In genomic region chr11:71207996-71208774, GRCh38 we compare ENCODE assay signal across 19 cellular contexts. TPM values are rescaled to one million over a fixed set of nuclear protein-coding genes. Genes with fewer than 3 reads are reported as not detected.
"Had no signal": no experiment of that assay in that cellular context is flagged by ENCODE, and none has a peak within 500 bp of the region (broad histone marks: within the 10 kb centered on the region; RNA-seq: fewer than 3 reads in every experiment).

No MANE protein-coding gene starts in this region.

- H3K4me1 Mint-ChIP-seq: activated CD4-positive, alpha-beta T cell treated with anti-CD3 and anti-CD28 coated beads, Interleukin-2, amount 10 ng/mL, durations not matched to agents 7 days and 5 days; activated naive CD4-positive, alpha-beta T cell treated with anti-CD3 and anti-CD28 coated beads, Interleukin-2, amount 50 U/mL, for 24 hours had no signal

- H3K4me3 ChIP-seq: cardiac muscle cell, hepatocyte, ovary, tibial nerve, vagina had no signal

- H3K4me3 Mint-ChIP-seq: activated CD4-positive, alpha-beta T cell treated with anti-CD3 and anti-CD28 coated beads, Interleukin-2, amount 10 ng/mL, durations not matched to agents 7 days and 5 days; activated CD8-positive, alpha-beta T cell treated with anti-CD3 and anti-CD28 coated beads, Interleukin-2, amount 10 ng/mL, durations not matched to agents 7 days and 5 days; activated naive CD4-positive, alpha-beta T cell treated with anti-CD3 and anti-CD28 coated beads, Interleukin-2, amount 50 U/mL, for 24 hours; activated T-cell treated with anti-CD3 and anti-CD28 coated beads, Interleukin-2, amount 50 U/mL, for 24 hours; effector memory CD8-positive, alpha-beta T cell had no signal

- H3K27me3 Mint-ChIP-seq: activated CD4-positive, alpha-beta T cell treated with anti-CD3 and anti-CD28 coated beads, Interleukin-2, amount 10 ng/mL, durations not matched to agents 7 days and 5 days; activated naive CD4-positive, alpha-beta T cell treated with anti-CD3 and anti-CD28 coated beads, Interleukin-2, amount 50 U/mL, for 24 hours; activated T-cell treated with anti-CD3 and anti-CD28 coated beads, Interleukin-2, amount 50 U/mL, for 24 hours had no signal

- H3K27ac ChIP-seq: cardiac muscle cell, hepatocyte, ovary, tibial nerve, vagina had no signal

- H3K36me3 ChIP-seq: cardiac muscle cell, ovary, tibial nerve, vagina had no signal

- H3K9me3 Mint-ChIP-seq: activated CD4-positive, alpha-beta T cell treated with anti-CD3 and anti-CD28 coated beads, Interleukin-2, amount 10 ng/mL, durations not matched to agents 7 days and 5 days; activated naive CD4-positive, alpha-beta T cell treated with anti-CD3 and anti-CD28 coated beads, Interleukin-2, amount 50 U/mL, for 24 hours; activated T-cell treated with anti-CD3 and anti-CD28 coated beads, Interleukin-2, amount 50 U/mL, for 24 hours; activated T-helper 2 cell treated with anti-CD3 and anti-CD28 coated beads, Interferon-gamma antibody, Interleukin-2, Interleukin-4, amounts not matched to agents 10 μg/mL and 5 μg/mL and 100 μg/mL, durations not matched to agents 14 hours and 24 hours and 36 hours; effector memory CD8-positive, alpha-beta T cell had no signal

- H3K36me3 Mint-ChIP-seq: activated naive CD4-positive, alpha-beta T cell treated with anti-CD3 and anti-CD28 coated beads, Interleukin-2, amount 50 U/mL, for 24 hours had no signal

- ATAC-seq: activated CD4-positive, CD25-positive, alpha-beta regulatory T cell treated with anti-CD3 and anti-CD28 coated beads, Interleukin-2, amount 50 U/mL, for 24 hours; activated CD8-positive, alpha-beta T cell treated with anti-CD3 and anti-CD28 coated beads, Interleukin-2, amount 10 ng/mL, durations not matched to agents 7 days and 5 days; effector memory CD8-positive, alpha-beta T cell; SK-N-SH treated with all-trans-retinoic acid at 6 μM for 48 hours had no signal

- H3K27me3 ChIP-seq: cardiac muscle cell, hepatocyte, ovary, tibial nerve, vagina had no signal

- H3K9me3 ChIP-seq: ovary, vagina had no signal

- DNase-seq: activated CD4-positive, alpha-beta T cell treated with anti-CD3 and anti-CD28 coated beads, Interleukin-2, amount 10 ng/mL, durations not matched to agents 7 days and 5 days; activated CD8-positive, alpha-beta T cell treated with anti-CD3 and anti-CD28 coated beads, Interleukin-2, amount 10 ng/mL, durations not matched to agents 7 days and 5 days; activated T-cell treated with anti-CD3 and anti-CD28 coated beads, Interleukin-2, amount 50 U/mL, for 24 hours; effector memory CD8-positive, alpha-beta T cell; ovary; stimulated activated CD4-positive, alpha-beta T cell treated with anti-CD3 and anti-CD28 coated beads, Interleukin-12 subunit alpha, Interleukin-12 subunit beta, amount 100 ng/mL, for 4 hours; stimulated activated CD4-positive, alpha-beta T cell treated with anti-CD3 and anti-CD28 coated beads, Interleukin-2, amount 100 ng/mL, for 24 hours; stimulated activated naive CD4-positive, alpha-beta T cell treated with Interleukin-2 at 50 U/mL for 16 hours; substantia nigra; T-helper 1 cell; T-helper 9 cell had no signal

- H3K4me1 ChIP-seq: vagina had no signal

- H3K27ac Mint-ChIP-seq: activated CD4-positive, alpha-beta T cell treated with anti-CD3 and anti-CD28 coated beads, Interleukin-2, amount 10 ng/mL, durations not matched to agents 7 days and 5 days; activated CD8-positive, alpha-beta T cell treated with anti-CD3 and anti-CD28 coated beads, Interleukin-2, amount 10 ng/mL, durations not matched to agents 7 days and 5 days; activated naive CD4-positive, alpha-beta T cell treated with anti-CD3 and anti-CD28 coated beads, Interleukin-2, amount 50 U/mL, for 24 hours; activated T-cell treated with anti-CD3 and anti-CD28 coated beads, Interleukin-2, amount 50 U/mL, for 24 hours; activated T-helper 2 cell treated with anti-CD3 and anti-CD28 coated beads, Interferon-gamma antibody, Interleukin-2, Interleukin-4, amounts not matched to agents 10 μg/mL and 5 μg/mL and 100 μg/mL, durations not matched to agents 14 hours and 24 hours and 36 hours; effector memory CD8-positive, alpha-beta T cell had no signal

RNA-seq across cellular contexts. Expression of gene SHANK2, which starts 44.2 kb away (rescaled TPM):
- total RNA-seq: activated CD4-positive, alpha-beta T cell treated with anti-CD3 and anti-CD28 coated beads, Interleukin-2, amount 10 ng/mL, durations not matched to agents 7 days and 5 days; activated CD8-positive, alpha-beta T cell treated with anti-CD3 and anti-CD28 coated beads, Interleukin-2, amount 10 ng/mL, durations not matched to agents 7 days and 5 days; activated T-helper 2 cell treated with anti-CD3 and anti-CD28 coated beads, Interferon-gamma antibody, Interleukin-2, Interleukin-4, amounts not matched to agents 10 μg/mL and 5 μg/mL and 100 μg/mL, durations not matched to agents 14 hours and 24 hours and 36 hours had no signal
